In the genomic region with DNA sequence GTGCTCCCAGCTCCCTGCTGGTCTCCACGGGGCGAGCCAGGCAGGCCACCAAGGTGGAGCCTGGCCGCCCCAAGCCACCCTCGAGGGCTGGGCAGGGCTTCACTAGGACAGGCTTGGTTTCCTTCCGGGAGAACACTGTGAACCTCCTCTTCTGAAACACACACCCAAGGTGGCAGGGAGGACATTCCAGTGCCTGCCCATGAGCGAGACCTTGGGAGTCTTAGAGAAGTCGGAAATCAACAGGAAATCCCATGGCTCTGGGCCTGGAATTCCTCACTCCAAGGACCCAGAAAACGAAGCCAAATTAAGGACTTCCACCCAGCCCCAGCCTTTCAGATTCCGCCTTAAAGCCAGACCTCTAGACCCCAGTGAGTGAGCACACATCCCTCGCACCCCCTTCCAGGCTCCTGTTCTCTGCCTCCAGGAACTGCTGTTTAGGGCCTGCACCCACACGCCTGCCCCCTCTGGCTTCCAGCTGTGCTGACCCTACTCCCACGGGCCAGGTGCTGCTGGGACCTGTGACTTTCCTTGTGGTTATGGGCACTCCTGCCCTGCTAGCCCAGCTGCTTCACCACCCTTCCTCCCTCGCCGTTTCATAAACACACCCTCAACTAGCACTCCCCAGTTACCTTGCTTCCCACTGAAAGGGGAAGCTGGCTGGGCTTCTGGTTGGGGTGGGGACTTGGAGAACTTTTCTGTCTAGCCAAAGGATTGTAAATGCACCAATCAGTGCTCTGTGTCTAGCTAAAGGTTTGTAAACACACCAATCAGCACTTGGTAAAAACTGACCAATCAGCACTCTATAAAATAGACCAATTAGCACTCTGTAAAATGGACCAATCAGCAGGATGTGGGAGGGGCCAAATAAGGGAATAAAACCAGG, we compare ENCODE assay signal across 13 cellular contexts. TPM values are rescaled to one million over a fixed set of nuclear protein-coding genes. Genes with fewer than 3 reads are reported as not detected.
DNase-seq lines count a peak whose midpoint lies in the region; ATAC-seq and TF ChIP-seq lines count a peak whose summit lies in the region.
"Had no signal": no experiment of that assay in that cellular context is flagged by ENCODE, and none has a peak within 500 bp of the region (broad histone marks: within the 10 kb centered on the region; RNA-seq: fewer than 3 reads in every experiment).

No MANE protein-coding gene starts in this region.

- peak; percentile 62 for TF ChIP-seq EP300 in transverse colon (IDR thresholded peaks at IDR 0.05; ENCODE audit: low read depth)

- peak overlapping the region; percentile 24 for H3K27ac Mint-ChIP-seq in endothelial cell (ENCODE audit: unreplicated experiment)

- H2BK15ac ChIP-seq in mesenchymal stem cell (ENCODE audit: low read depth, poor library complexity, severe bottlenecking) = peak overlapping the region; percentile 3

- no peaks in the 10 kb centered on the region for H3K36me3 Mint-ChIP-seq in endothelial cell (ENCODE audit: low read depth, unreplicated experiment)

- H3K27ac ChIP-seq in mesenchymal stem cell (ENCODE audit: low read length, poor library complexity, severe bottlenecking) = no peak overlapping the region
- H3K27ac ChIP-seq in transverse colon = peak overlapping the region; percentile 81 to 91 (median 86)
- H3K27ac ChIP-seq: 22Rv1 had no signal

- peaks cover 0 to 25% of the 10 kb centered on the region in 2 experiments for H3K36me3 ChIP-seq in mesenchymal stem cell (ENCODE audit: control insufficient read depth in 1 of 2, insufficient read depth in 2 of 2, low read depth in 1 of 2, low read length in 2 of 2)
- H3K36me3 ChIP-seq in transverse colon = no peaks in the 10 kb centered on the region

- H3K18ac ChIP-seq in mesenchymal stem cell (ENCODE audit: low read depth in 1 of 2, low read length in 2 of 2) = no peak overlapping the region

- H3K9ac ChIP-seq in mesenchymal stem cell (ENCODE audit: low read length) = no peak overlapping the region

- H3K79me1 ChIP-seq in mesenchymal stem cell (replicated peaks; ENCODE audit: low read length, poor library complexity, severe bottlenecking) = peaks cover 10% of the 10 kb centered on the region

- H3K4me2 ChIP-seq in mesenchymal stem cell (ENCODE audit: low read length, poor library complexity, severe bottlenecking) = no peak overlapping the region

- H2AK5ac ChIP-seq in mesenchymal stem cell (ENCODE audit: low read length, severe bottlenecking) = no peak overlapping the region

- no peak overlapping the region for H2BK120ac ChIP-seq in mesenchymal stem cell (ENCODE audit: low read depth, low read length)

- 90% methylated on average over 12 of the region's 14 CpGs for WGBS in mesenchymal stem cell
- 72 to 100% methylated on average over 3 to 14 of the region's 14 CpGs for WGBS in transverse colon (ENCODE audit: low coverage in 1 of 2), 2 donors

- no peak for TF ChIP-seq CTCF in endothelial cell (IDR thresholded peaks at IDR 0.05; ENCODE audit: unreplicated experiment)
- TF ChIP-seq CTCF in transverse colon (IDR thresholded peaks at IDR 0.05) = no peak

- peak overlapping the region in 1 of 2 experiments; percentile 76 for H3K4ac ChIP-seq in mesenchymal stem cell (ENCODE audit: low read depth in 1 of 2, low read length in 2 of 2)

- no peak overlapping the region for H2AFZ ChIP-seq in mesenchymal stem cell (ENCODE audit: low read depth, low read length)

- H3K9me3 Mint-ChIP-seq in endothelial cell (ENCODE audit: unreplicated experiment) = no peaks in the 10 kb centered on the region

- no peak overlapping the region for H3K4me3 Mint-ChIP-seq in endothelial cell (ENCODE audit: unreplicated experiment)

- TF ChIP-seq POLR2A in transverse colon (IDR thresholded peaks at IDR 0.05) = no peak

- peak overlapping the region in 1 of 2 experiments; percentile 23 for H2BK12ac ChIP-seq in mesenchymal stem cell (ENCODE audit: low read length in 2 of 2)

- H3K9me3 ChIP-seq in mesenchymal stem cell (ENCODE audit: control insufficient read depth, low read length) (no peaks in the 10 kb centered on the region), transverse colon (no peaks in the 10 kb centered on the region)

- peaks cover 26% of the 10 kb centered on the region for H3K4me1 ChIP-seq in mesenchymal stem cell (ENCODE audit: control insufficient read depth, insufficient read depth, low read depth, low read length)
- H3K4me1 ChIP-seq in transverse colon = peaks cover 20 to 59% (median 39%) of the 10 kb centered on the region in 4 donors

- H3K4me3 ChIP-seq in mesenchymal stem cell (ENCODE audit: insufficient read depth in 1 of 2, low read depth in 1 of 2, low read length in 2 of 2) (no peak overlapping the region), transverse colon (no peak overlapping the region)

- H3K27me3 ChIP-seq in mesenchymal stem cell (ENCODE audit: control insufficient read depth in 1 of 2, insufficient read depth in 1 of 2, low read length in 2 of 2) (peaks cover 11 to 15% of the 10 kb centered on the region in 2 experiments), transverse colon (peaks cover 20% of the 10 kb centered on the region)

- peak overlapping the region; percentile 70 for H4K91ac ChIP-seq in mesenchymal stem cell (ENCODE audit: low read length)

- ATAC-seq in GM21529 (IDR thresholded peaks at IDR 0.05; ENCODE audit: unreplicated experiment) = no peak

- H2BK5ac ChIP-seq in mesenchymal stem cell (ENCODE audit: low read depth, low read length, poor library complexity, severe bottlenecking) = no peak overlapping the region

- in situ Hi-C loops in transverse colon (cut with MboI; ENCODE audit: low pct_ligation_motif_present in 1 of 4, low pct_unique_long_range_greater_than_20kb in 1 of 4, low sequenced_read_pairs in 3 of 4) = no loop called here

- peak overlapping the region in 1 of 2 experiments; percentile 63 for H3K14ac ChIP-seq in mesenchymal stem cell (ENCODE audit: low read length in 2 of 2)

- H3K23ac ChIP-seq in mesenchymal stem cell (ENCODE audit: low read length in 2 of 2) = no peak overlapping the region

- H3K27me3 Mint-ChIP-seq in endothelial cell (ENCODE audit: unreplicated experiment) = peaks cover 5% of the 10 kb centered on the region

- H4K8ac ChIP-seq in mesenchymal stem cell (ENCODE audit: low read length) = no peak overlapping the region

- intact Hi-C loops in transverse colon (cut with DNase I; ENCODE audit: low total_unique reads) = no loop called here

- H3K4me1 Mint-ChIP-seq in endothelial cell (ENCODE audit: unreplicated experiment) = peaks cover 4% of the 10 kb centered on the region

- DNase-seq in SIG-M5 treated with dmso at 0.1 percent for 504 hours (lab: John Stamatoyannopoulos, UW; ENCODE audit: unreplicated experiment) = peak; percentile 30
- no peak for DNase-seq in SIG-M5 (lab: John Stamatoyannopoulos, UW)
- DNase-seq in endothelial cell (ENCODE audit: low spot score) = no peak
- DNase-seq in mesenchymal stem cell = no peak
- DNase-seq in transverse colon = peak; percentile 9
- DNase-seq in NCI-H524 (lab: John Stamatoyannopoulos, UW) = no peak
- no peak for DNase-seq in HCEC 1CT
- DNase-seq: activated naive CD4-positive, alpha-beta T cell treated with Interleukin-2 at 50 U/mL for 16 hours; NCI-H526; stimulated activated CD4-positive, alpha-beta T cell treated with anti-CD3 and anti-CD28 coated beads, Interleukin-12 subunit alpha, Interleukin-12 subunit beta, amount 100 ng/mL, for 4 hours had no signal

RNA-seq across cellular contexts. Expression of gene GPR17, which starts 13.7 kb away (rescaled TPM):
- total RNA-seq in endothelial cell (ENCODE audit: unreplicated experiment) (0.15 TPM), transverse colon (under 1 TPM in 1 of 4 donors, not detected in 3; 0.14 TPM)
- not detected for polyA plus RNA-seq in mesenchymal stem cell (2013, experiment 1 of 2)
- polyA plus RNA-seq in mesenchymal stem cell (2013, experiment 2 of 2) = not detected
- total RNA-seq: myocyte had no signal

RNA-seq across cellular contexts. Expression of gene LIMS2, which starts 15.7 kb away (rescaled TPM):
- total RNA-seq in endothelial cell (ENCODE audit: unreplicated experiment) (3.8 TPM), transverse colon (100 to 1,000 TPM in 2 of 4 donors, 10 to 100 TPM in 2; 34.5 to 198 (median 91.3) TPM)
- 37.6 TPM for polyA plus RNA-seq in mesenchymal stem cell (2013, experiment 1 of 2)
- polyA plus RNA-seq in mesenchymal stem cell (2013, experiment 2 of 2) = 36.4 TPM

RNA-seq across cellular contexts. Expression of gene SFT2D3, which starts 41.6 kb away (rescaled TPM):
- total RNA-seq in endothelial cell (ENCODE audit: unreplicated experiment) (4.9 TPM), transverse colon (10 to 100 TPM in 1 of 4 donors, 1 to 10 TPM in 3; 6.8 to 13.7 (median 8.3) TPM)
- polyA plus RNA-seq in mesenchymal stem cell (2013, experiment 1 of 2) = 4.5 TPM
- 4.7 TPM for polyA plus RNA-seq in mesenchymal stem cell (2013, experiment 2 of 2)

Comparison
In these comparisons a context has a peak if more than half of its experiments do, and no peak if none do; other contexts are left out.
1. DNase-seq: peak in SIG-M5 treated with dmso at 0.1 percent for 504 hours (single experiment) and transverse colon (single experiment); none in SIG-M5 (single experiment), endothelial cell (single experiment), mesenchymal stem cell (single experiment), NCI-H524 (0 of 2) and HCEC 1CT (single experiment).